Comparison of ENCODE assay signal across 26 cellular contexts in genomic region chr5:180922932-180923331, GRCh38. TPM values are rescaled to one million over a fixed set of nuclear protein-coding genes. Genes with fewer than 3 reads are reported as not detected.
"Had no signal": no experiment of that assay in that cellular context is flagged by ENCODE, and none has a peak within 500 bp of the region (broad histone marks: within the 10 kb centered on the region; RNA-seq: fewer than 3 reads in every experiment).

No MANE protein-coding gene starts in this region.

- H3K27me3 ChIP-seq: colonic mucosa, foreskin keratinocyte, gastrocnemius medialis, heart left ventricle had no signal

- H3K27ac ChIP-seq: colonic mucosa, coronary artery, dorsolateral prefrontal cortex, epithelial cell of prostate, esophagus muscularis mucosa, esophagus squamous epithelium, foreskin keratinocyte, gastrocnemius medialis, gastroesophageal sphincter, heart left ventricle, heart right ventricle had no signal

- H3K4me1 ChIP-seq: colonic mucosa, esophagus muscularis mucosa, foreskin keratinocyte, gastrocnemius medialis, gastroesophageal sphincter, heart left ventricle, heart right ventricle had no signal

- H3K9me3 ChIP-seq: colonic mucosa had no signal

- FAIRE-seq: endometrium, endothelial cell of umbilical vein had no signal

- H3K36me3 ChIP-seq: colonic mucosa, esophagus muscularis mucosa, esophagus squamous epithelium, gastrocnemius medialis, gastroesophageal sphincter, heart left ventricle, heart right ventricle had no signal

- ATAC-seq: effector memory CD8-positive, alpha-beta T cell; esophagus mucosa; foreskin keratinocyte; gastrocnemius medialis; gastroesophageal sphincter; heart left ventricle; heart right ventricle had no signal

- H3K4me3 ChIP-seq: colonic mucosa, coronary artery, dorsolateral prefrontal cortex, esophagus muscularis mucosa, esophagus squamous epithelium, gastrocnemius medialis, gastroesophageal sphincter, heart left ventricle, heart right ventricle had no signal

- DNase-seq: colonic mucosa; cortex of kidney; dermis blood vessel endothelial cell; dorsolateral prefrontal cortex; effector CD4-positive, alpha-beta T cell; effector CD8-positive, alpha-beta T cell; effector memory CD4-positive, alpha-beta T cell; effector memory CD8-positive, alpha-beta T cell; endodermal cell; erythroblast; esophagus squamous epithelium; foreskin fibroblast; foreskin keratinocyte; foreskin melanocyte; gastrocnemius medialis; glutamatergic neuron; heart left ventricle; heart right ventricle had no signal

RNA-seq across cellular contexts. Expression of gene BTNL8, which starts 24.0 kb away (rescaled TPM):
- polyA plus RNA-seq: endothelial cell of umbilical vein, fibroblast of lung, foreskin keratinocyte had no signal
